In genomic region chr15:64381000-64381751, GRCh38 we compare ENCODE assay signal across 8 cellular contexts. TPM values are rescaled to one million over a fixed set of nuclear protein-coding genes. Genes with fewer than 3 reads are reported as not detected.
DNase-seq lines count a peak whose midpoint lies in the region; ATAC-seq and TF ChIP-seq lines count a peak whose summit lies in the region.

A gene with protein sequence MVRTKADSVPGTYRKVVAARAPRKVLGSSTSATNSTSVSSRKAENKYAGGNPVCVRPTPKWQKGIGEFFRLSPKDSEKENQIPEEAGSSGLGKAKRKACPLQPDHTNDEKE (minus strand): TSS chr15:64381441. CDS start chr15:64381371, 70 bp downstream.

- WGBS in adrenal gland, 4 donors: 1 to 11% (median 1%) methylated on average over 26 to 38 of the region's 38 CpGs
- WGBS in heart right ventricle, 2 donors: 1% methylated on average over 38 of the region's 38 CpGs

- TF ChIP-seq CTCF in adrenal gland (IDR thresholded peaks at IDR 0.05) (no peak), heart right ventricle (IDR thresholded peaks at IDR 0.05) (peak in 3 of 9 donors; percentile 7), upper lobe of right lung (IDR thresholded peaks at IDR 0.05) (no peak)

- ATAC-seq in HG02884 (IDR thresholded peaks at IDR 0.05; ENCODE audit: unreplicated experiment): peak; percentile 98
- peak; percentile 98 to 100 (median 100) for ATAC-seq in heart right ventricle
- peak; percentile 100 for ATAC-seq in upper lobe of right lung

- peak; percentile 70 for DNase-seq in NCI-H146 treated with DMSO at 0.1 percent for 48 hours (lab: John Stamatoyannopoulos, UW; ENCODE audit: unreplicated experiment)
- DNase-seq in T-helper 1 cell: peak; percentile 79 to 96 (median 85)
- DNase-seq in adrenal gland: peak; percentile 89 to 97 (median 95)
- peak; percentile 93 to 95 for DNase-seq in heart right ventricle
- peak; percentile 84 to 99 (median 92) for DNase-seq in posterior cingulate gyrus
- DNase-seq in upper lobe of right lung: peak; percentile 96

- intact Hi-C loops in adrenal gland (cut with DNase I): no loop called here
- intact Hi-C loops in heart right ventricle (cut with DNase I): loop anchor here in 2 of 10 donors (1.0 to 10.0 kb wide), 4 partner anchors 25 to 286 kb away; partner anchors contain the start of genes CIAO2A (in 1 of the 2), CSNK1G1 (in 1 of the 2), PPIB (in 1 of the 2) and SNX1 (in 1 of the 2)
- intact Hi-C loops in posterior cingulate gyrus (cut with DNase I): no loop called here
- intact Hi-C loops in upper lobe of right lung (cut with DNase I): no loop called here

- H3K9me3 ChIP-seq in adrenal gland (replicated peaks in 1 of 3) (no peaks in the 10 kb centered on the region), heart right ventricle (no peaks in the 10 kb centered on the region), upper lobe of right lung (no peaks in the 10 kb centered on the region)

- H3K4me1 ChIP-seq in adrenal gland (replicated peaks in 1 of 2): peaks cover 0 to 10% of the 10 kb centered on the region in 2 donors
- H3K4me1 ChIP-seq in heart right ventricle: peaks cover 0 to 18% (median 9%) of the 10 kb centered on the region in 9 donors
- H3K4me1 ChIP-seq in upper lobe of right lung: peaks cover 9% of the 10 kb centered on the region

- H3K27me3 ChIP-seq in adrenal gland: no peaks in the 10 kb centered on the region
- no peaks in the 10 kb centered on the region for H3K27me3 ChIP-seq in heart right ventricle
- no peaks in the 10 kb centered on the region for H3K27me3 ChIP-seq in upper lobe of right lung

- H3K36me3 ChIP-seq in adrenal gland (replicated peaks in 1 of 2): no peaks in the 10 kb centered on the region
- H3K36me3 ChIP-seq in heart right ventricle: peaks cover 0 to 4% (median 0%) of the 10 kb centered on the region in 9 donors
- no peaks in the 10 kb centered on the region for H3K36me3 ChIP-seq in upper lobe of right lung

- peak within 1 kb of the TSS; percentile 14 to 54 (median 24) for H3K4me3 ChIP-seq in adrenal gland
- peak within 1 kb of the TSS; percentile 31 to 74 (median 60) for H3K4me3 ChIP-seq in heart right ventricle
- peak within 1 kb of the TSS; percentile 71 for H3K4me3 ChIP-seq in upper lobe of right lung

- no peak within 1 kb of the TSS for H3K27ac ChIP-seq in adrenal gland
- no peak within 1 kb of the TSS for H3K27ac ChIP-seq in heart right ventricle
- H3K27ac ChIP-seq in upper lobe of right lung: no peak within 1 kb of the TSS

- TF ChIP-seq POLR2A in GM15510 (IDR thresholded peaks at IDR 0.05; ENCODE audit: borderline replicate concordance, extremely low read depth, insufficient read length) (peak; percentile 66), adrenal gland (IDR thresholded peaks at IDR 0.05) (no peak)

RNA-seq across cellular contexts. Expression of the gene that starts here (rescaled TPM):
- 1 to 10 TPM in 5 of 8 donors, under 1 TPM in 2, not detected in 1; 0.32 to 2.7 (median 1.1) TPM for total RNA-seq in adrenal gland
- 1 to 10 TPM; 1.6 to 4.3 (median 1.8) TPM for polyA plus RNA-seq in adrenal gland
- 1 to 10 TPM in 1 of 10 donors, under 1 TPM in 4, not detected in 5; 0.17 to 4.5 (median 0.42) TPM for total RNA-seq in heart right ventricle
- polyA plus RNA-seq in heart right ventricle: 1 to 10 TPM in 1 of 2 donors, under 1 TPM in 1; 0.71 to 1.4 TPM
- total RNA-seq in upper lobe of right lung: 2.8 TPM
